Comparison of ENCODE assay signal across 1 cellular context in the genomic region with DNA sequence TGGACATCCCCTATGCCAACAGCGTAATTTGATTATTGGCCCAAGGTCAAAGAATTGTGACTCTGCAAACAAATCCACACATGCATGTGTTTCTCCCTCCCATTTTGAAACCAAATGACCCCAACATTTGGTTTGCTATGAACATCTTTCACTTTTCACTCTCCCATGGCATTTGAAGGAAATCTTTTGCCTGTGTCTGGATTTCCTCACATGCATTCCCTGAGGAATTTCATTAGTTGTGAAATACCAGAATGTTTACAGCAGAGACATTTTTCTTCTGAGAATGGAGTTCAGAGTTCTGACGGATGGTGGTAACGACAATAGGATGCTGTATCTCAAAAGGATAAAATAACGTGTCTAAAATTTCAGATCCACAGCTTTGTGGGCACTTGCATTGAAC.
TF ChIP-seq lines count a peak whose summit lies in the region.

No MANE protein-coding gene starts in this region.

TF ChIP-seq in IMR-90, 13 proteins besides CTCF, POLR2A, EP300 and RAD21 (continued from another document):
- TF ChIP-seq, protein P1, sequence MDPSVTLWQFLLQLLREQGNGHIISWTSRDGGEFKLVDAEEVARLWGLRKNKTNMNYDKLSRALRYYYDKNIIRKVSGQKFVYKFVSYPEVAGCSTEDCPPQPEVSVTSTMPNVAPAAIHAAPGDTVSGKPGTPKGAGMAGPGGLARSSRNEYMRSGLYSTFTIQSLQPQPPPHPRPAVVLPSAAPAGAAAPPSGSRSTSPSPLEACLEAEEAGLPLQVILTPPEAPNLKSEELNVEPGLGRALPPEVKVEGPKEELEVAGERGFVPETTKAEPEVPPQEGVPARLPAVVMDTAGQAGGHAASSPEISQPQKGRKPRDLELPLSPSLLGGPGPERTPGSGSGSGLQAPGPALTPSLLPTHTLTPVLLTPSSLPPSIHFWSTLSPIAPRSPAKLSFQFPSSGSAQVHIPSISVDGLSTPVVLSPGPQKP (IDR thresholded peaks at IDR 0.05; ENCODE audit: borderline replicate concordance, low read depth, low read length): no peak
- no peak for TF ChIP-seq BHLHE40 (IDR thresholded peaks at IDR 0.05; ENCODE audit: low read depth, low read length)
- no peak for TF ChIP-seq CHD1 (IDR thresholded peaks at IDR 0.05; ENCODE audit: low read depth, low read length)
- no peak for TF ChIP-seq MXI1 (IDR thresholded peaks at IDR 0.05; ENCODE audit: borderline replicate concordance, low read depth, low read length)
- TF ChIP-seq SMC3 (IDR thresholded peaks at IDR 0.05; ENCODE audit: low read depth, low read length): no peak
